Comparison of ENCODE assay signal across 1 cellular context in genomic region chr1:214445201-214445600, GRCh38.
TF ChIP-seq lines count a peak whose summit lies in the region.

No MANE protein-coding gene starts in this region.

TF ChIP-seq in GM23338, 12 proteins besides CTCF, POLR2A, EP300 and RAD21 (continued from another document):
- TF ChIP-seq ZNF462 (CRISPR knock-in tag; IDR thresholded peaks at IDR 0.05): no peak
- no peak for TF ChIP-seq ZNF331 (CRISPR knock-in tag; IDR thresholded peaks at IDR 0.05; ENCODE audit: low read depth)
- no peak for TF ChIP-seq JUNB (IDR thresholded peaks at IDR 0.05; ENCODE audit: unreplicated experiment)
